Comparison of ENCODE assay signal across 35 cellular contexts in genomic region chr17:67625971-67626370, GRCh38.
"Had no signal": no experiment of that assay in that cellular context is flagged by ENCODE, and none has a peak within 500 bp of the region (broad histone marks: within the 10 kb centered on the region; RNA-seq: fewer than 3 reads in every experiment).

No MANE protein-coding gene starts in this region.

- H3K27ac Mint-ChIP-seq: activated B cell treated with CpG ODN at 0.5 μM for 24 hours; activated CD4-positive, alpha-beta memory T cell treated with anti-CD3 and anti-CD28 coated beads for 36 hours; activated CD4-positive, alpha-beta T cell treated with anti-CD3 and anti-CD28 coated beads, Interleukin-2, amount 10 ng/mL, durations not matched to agents 24 days and 14 days; activated CD8-positive, alpha-beta T cell treated with anti-CD3 and anti-CD28 coated beads for 36 hours; activated naive CD4-positive, alpha-beta T cell treated with anti-CD3 and anti-CD28 coated beads for 36 hours; activated naive CD8-positive, alpha-beta T cell treated with anti-CD3 and anti-CD28 coated beads for 36 hours; activated T-cell treated with anti-CD3 and anti-CD28 coated beads, Interleukin-2, amount 50 U/mL, for 72 hours; activated T-helper 1 cell treated with anti-CD3 and anti-CD28 coated beads, Interleukin-12 subunit alpha, Interleukin-12 subunit beta, Interleukin-2, Interleukin-4 antibody, amounts not matched to agents 30 ng/mL and 10 ng/mL and 1 ng/mL, durations not matched to agents 14 hours and 24 hours and 36 hours; activated T-helper 17 cell treated with anti-CD3 and anti-CD28 coated beads, Interleukin-2, amount 50 U/mL, for 72 hours; T-helper 1 cell treated with Interleukin-12 subunit alpha and Interleukin-12 subunit beta and Interleukin-4 antibody, amounts not matched to agents 30 μg/mL and 1 μg/mL, for 36 hours; T-helper 2 cell treated with Interferon-gamma antibody and Interleukin-4, amounts not matched to agents 5 μg/mL and 100 μg/mL, for 36 hours had no signal

- H3K9me3 ChIP-seq: adrenal gland, body of pancreas, breast epithelium had no signal

- H3K27ac ChIP-seq: adrenal gland, brain microvascular endothelial cell, breast epithelium, WERI-Rb-1 had no signal

- H3K4me1 ChIP-seq: adrenal gland, breast epithelium had no signal

- H3K9me3 Mint-ChIP-seq: activated CD4-positive, alpha-beta memory T cell treated with anti-CD3 and anti-CD28 coated beads for 36 hours; activated CD4-positive, alpha-beta T cell treated with anti-CD3 and anti-CD28 coated beads, Interleukin-2, amount 10 ng/mL, durations not matched to agents 24 days and 14 days; activated CD8-positive, alpha-beta T cell treated with anti-CD3 and anti-CD28 coated beads for 36 hours; activated naive CD4-positive, alpha-beta T cell treated with anti-CD3 and anti-CD28 coated beads, Interleukin-2, amount 50 U/mL, for 72 hours; activated T-cell treated with anti-CD3 and anti-CD28 coated beads, Interleukin-2, amount 50 U/mL, for 4 hours; activated T-cell treated with anti-CD3 and anti-CD28 coated beads, Interleukin-2, amount 50 U/mL, for 72 hours; activated T-helper 1 cell treated with anti-CD3 and anti-CD28 coated beads, Interleukin-12 subunit alpha, Interleukin-12 subunit beta, Interleukin-2, Interleukin-4 antibody, amounts not matched to agents 30 ng/mL and 10 ng/mL and 1 ng/mL, durations not matched to agents 14 hours and 24 hours and 36 hours; activated T-helper 17 cell treated with anti-CD3 and anti-CD28 coated beads, Interleukin-2, amount 50 U/mL, for 72 hours; T-helper 1 cell treated with Interleukin-12 subunit alpha and Interleukin-12 subunit beta and Interleukin-4 antibody, amounts not matched to agents 30 μg/mL and 1 μg/mL, for 36 hours; T-helper 2 cell treated with Interferon-gamma antibody and Interleukin-4, amounts not matched to agents 5 μg/mL and 100 μg/mL, for 36 hours had no signal

- H3K36me3 ChIP-seq: adrenal gland, brain microvascular endothelial cell, breast epithelium, WERI-Rb-1 had no signal

- H3K4me3 Mint-ChIP-seq: activated B cell treated with CpG ODN at 0.5 μM for 24 hours; activated CD4-positive, alpha-beta memory T cell treated with anti-CD3 and anti-CD28 coated beads for 36 hours; activated CD4-positive, alpha-beta T cell treated with anti-CD3 and anti-CD28 coated beads, Interleukin-2, amount 10 ng/mL, durations not matched to agents 24 days and 14 days; activated CD8-positive, alpha-beta T cell treated with anti-CD3 and anti-CD28 coated beads for 36 hours; activated naive CD4-positive, alpha-beta T cell treated with anti-CD3 and anti-CD28 coated beads for 36 hours; activated naive CD8-positive, alpha-beta T cell treated with anti-CD3 and anti-CD28 coated beads for 36 hours; activated T-cell treated with anti-CD3 and anti-CD28 coated beads, Interleukin-2, amount 50 U/mL, for 4 hours; activated T-cell treated with anti-CD3 and anti-CD28 coated beads, Interleukin-2, amount 50 U/mL, for 72 hours; activated T-helper 1 cell treated with anti-CD3 and anti-CD28 coated beads, Interleukin-12 subunit alpha, Interleukin-12 subunit beta, Interleukin-2, Interleukin-4 antibody, amounts not matched to agents 30 ng/mL and 10 ng/mL and 1 ng/mL, durations not matched to agents 14 hours and 24 hours and 36 hours; activated T-helper 17 cell treated with anti-CD3 and anti-CD28 coated beads, Interleukin-2, amount 50 U/mL, for 72 hours; T-helper 1 cell treated with Interleukin-12 subunit alpha and Interleukin-12 subunit beta and Interleukin-4 antibody, amounts not matched to agents 30 μg/mL and 1 μg/mL, for 36 hours; T-helper 2 cell treated with Interferon-gamma antibody and Interleukin-4, amounts not matched to agents 5 μg/mL and 100 μg/mL, for 36 hours had no signal

- H3K36me3 Mint-ChIP-seq: activated CD4-positive, alpha-beta memory T cell treated with anti-CD3 and anti-CD28 coated beads for 36 hours; activated naive CD4-positive, alpha-beta T cell treated with anti-CD3 and anti-CD28 coated beads, Interleukin-2, amount 50 U/mL, for 72 hours had no signal

- H3K4me1 Mint-ChIP-seq: activated T-helper 17 cell treated with anti-CD3 and anti-CD28 coated beads, Interleukin-2, amount 50 U/mL, for 72 hours had no signal

- H3K27me3 Mint-ChIP-seq: activated B cell treated with CpG ODN at 0.5 μM for 24 hours; activated CD4-positive, alpha-beta memory T cell treated with anti-CD3 and anti-CD28 coated beads for 36 hours; activated CD4-positive, alpha-beta T cell treated with anti-CD3 and anti-CD28 coated beads, Interleukin-2, amount 10 ng/mL, durations not matched to agents 24 days and 14 days; activated CD8-positive, alpha-beta T cell treated with anti-CD3 and anti-CD28 coated beads for 36 hours; activated naive CD8-positive, alpha-beta T cell treated with anti-CD3 and anti-CD28 coated beads for 36 hours; activated T-helper 17 cell treated with anti-CD3 and anti-CD28 coated beads, Interleukin-2, amount 50 U/mL, for 72 hours had no signal

- DNase-seq: activated B cell treated with CpG ODN at 0.5 μM for 24 hours; activated CD4-positive, alpha-beta memory T cell treated with anti-CD3 and anti-CD28 coated beads for 36 hours; activated CD4-positive, alpha-beta T cell treated with anti-CD3 and anti-CD28 coated beads for 4 hours; activated CD4-positive, alpha-beta T cell treated with anti-CD3 and anti-CD28 coated beads, Interleukin-2, amount 10 ng/mL, durations not matched to agents 24 days and 14 days; activated CD4-positive, alpha-beta T cell treated with anti-CD3 and anti-CD28 coated beads, Interleukin-2, amount 50 U/mL, for 1 hour; activated CD4-positive, alpha-beta T cell treated with anti-CD3 and anti-CD28 coated beads, Interleukin-2, amount 50 U/mL, for 4 hours; activated CD4-positive, CD25-positive, alpha-beta regulatory T cell treated with anti-CD3 and anti-CD28 coated beads, Interleukin-2, amount 50 U/mL, for 72 hours; activated CD8-positive, alpha-beta memory T cell treated with anti-CD3 and anti-CD28 coated beads, Interleukin-2, amount 50 U/mL, for 4 hours; activated CD8-positive, alpha-beta T cell treated with anti-CD3 and anti-CD28 coated beads for 36 hours; activated effector memory CD4-positive, alpha-beta T cell treated with anti-CD3 and anti-CD28 coated beads, Interleukin-2, amount 50 U/mL, for 16 hours; activated gamma-delta T cell treated with Interleukin-2 at 50 U/mL for 16 hours; activated naive CD4-positive, alpha-beta T cell; activated naive CD4-positive, alpha-beta T cell treated with anti-CD3 and anti-CD28 coated beads for 36 hours; activated naive CD4-positive, alpha-beta T cell treated with anti-CD3 and anti-CD28 coated beads, Interleukin-2, amount 50 U/mL, for 16 hours; activated naive CD8-positive, alpha-beta T cell treated with anti-CD3 and anti-CD28 coated beads for 36 hours; activated T-cell treated with anti-CD3 and anti-CD28 coated beads for 4 hours; activated T-cell treated with anti-CD3 and anti-CD28 coated beads, Interleukin-2, amount 50 U/mL, for 1 hour; activated T-cell treated with anti-CD3 and anti-CD28 coated beads, Interleukin-2, amount 50 U/mL, for 4 hours; activated T-cell treated with anti-CD3 and anti-CD28 coated beads, Interleukin-2, amount 50 U/mL, for 72 hours; adrenal gland; amniotic stem cell; aorta; brain microvascular endothelial cell; central memory CD4-positive, alpha-beta T cell; T-helper 1 cell; T-helper 2 cell; T-helper 9 cell; WERI-Rb-1 had no signal

- ATAC-seq: activated CD8-positive, alpha-beta T cell treated with anti-CD3 and anti-CD28 coated beads for 36 hours; activated naive CD4-positive, alpha-beta T cell treated with anti-CD3 and anti-CD28 coated beads, Interleukin-2, amount 50 U/mL, for 72 hours; activated T-cell treated with anti-CD3 and anti-CD28 coated beads, Interleukin-2, amount 50 U/mL, for 4 hours; activated T-cell treated with anti-CD3 and anti-CD28 coated beads, Interleukin-2, amount 50 U/mL, for 72 hours; activated T-helper 17 cell treated with anti-CD3 and anti-CD28 coated beads, Interleukin-2, amount 50 U/mL, for 72 hours; body of pancreas had no signal

- H3K27me3 ChIP-seq: adrenal gland, body of pancreas, brain microvascular endothelial cell, breast epithelium had no signal

- H3K4me3 ChIP-seq: adrenal gland, body of pancreas, breast epithelium had no signal
